In genomic region chr19:6062961-6063575, GRCh38 we compare ENCODE assay signal across 13 cellular contexts. TPM values are rescaled to one million over a fixed set of nuclear protein-coding genes. Genes with fewer than 3 reads are reported as not detected.
A peak's percentile ranks its signal among the peaks of the same experiment; 100 is the strongest.
DNase-seq lines count a peak whose midpoint lies in the region; ATAC-seq and TF ChIP-seq lines count a peak whose summit lies in the region.
"Had no signal": no experiment of that assay in that cellular context is flagged by ENCODE, and none has a peak within 500 bp of the region (broad histone marks: within the 10 kb centered on the region; RNA-seq: fewer than 3 reads in every experiment).

No MANE protein-coding gene starts in this region.

- no peak for TF ChIP-seq CTCF in CD14-positive monocyte (IDR thresholded peaks at IDR 0.05)
- TF ChIP-seq CTCF in RWPE2 (IDR thresholded peaks at IDR 0.05; ENCODE audit: poor library complexity, severe bottlenecking) = no peak
- no peak for TF ChIP-seq CTCF in esophagus muscularis mucosa (IDR thresholded peaks at IDR 0.05)
- TF ChIP-seq CTCF in psoas muscle (IDR thresholded peaks at IDR 0.05) = no peak

- H3K27me3 ChIP-seq in RWPE2 (ENCODE audit: insufficient read depth, poor library complexity, severe bottlenecking) (no peaks in the 10 kb centered on the region), esophagus muscularis mucosa (no peaks in the 10 kb centered on the region), psoas muscle (ENCODE audit: insufficient read depth in 3 of 3, low read length in 2 of 3) (peaks cover 0 to 32% (median 0%) of the 10 kb centered on the region in 3 donors)

- no peaks in the 10 kb centered on the region for H3K36me3 ChIP-seq in RWPE2 (ENCODE audit: low read depth)
- no peaks in the 10 kb centered on the region for H3K36me3 ChIP-seq in esophagus muscularis mucosa
- no peaks in the 10 kb centered on the region for H3K36me3 ChIP-seq in psoas muscle (ENCODE audit: insufficient read depth in 1 of 2, low read depth in 1 of 2)

- H3K9me3 ChIP-seq in RWPE2 (ENCODE audit: severe bottlenecking) (no peaks in the 10 kb centered on the region), esophagus muscularis mucosa (no peaks in the 10 kb centered on the region), psoas muscle (no peaks in the 10 kb centered on the region)

- H3K9me3 Mint-ChIP-seq in CD14-positive monocyte = peaks cover 0 to 3% (median 0%) of the 10 kb centered on the region in 7 donors
- H3K9me3 Mint-ChIP-seq: naive B cell had no signal

- no peak for TF ChIP-seq EP300 in esophagus muscularis mucosa (IDR thresholded peaks at IDR 0.05)

- peaks cover 65% of the 10 kb centered on the region for H3K4me1 ChIP-seq in RWPE2 (ENCODE audit: insufficient read depth, poor library complexity, severe bottlenecking)
- H3K4me1 ChIP-seq in esophagus muscularis mucosa = peaks cover 89 to 100% (median 100%) of the 10 kb centered on the region in 4 donors
- peaks cover 14% of the 10 kb centered on the region for H3K4me1 ChIP-seq in psoas muscle

- DNase-seq in CD14-positive monocyte (ENCODE audit: low spot score) (no peak), RWPE2 (ENCODE audit: low spot score) (no peak), esophagus muscularis mucosa (ENCODE audit: extremely low spot score) (no peak), psoas muscle (no peak), COR-L47 (lab: John Stamatoyannopoulos, UW) (no peak), NCI-H1092 treated with DMSO at 0.1 percent for 48 hours (lab: John Stamatoyannopoulos, UW) (no peak), dedifferentiated amniotic fluid mesenchymal stem cell (ENCODE audit: extremely low spot score) (no peak)
- DNase-seq: foreskin melanocyte, MM.1S, naive B cell had no signal

- no peak for ATAC-seq in RWPE2 (ENCODE audit: low read depth)
- no peak for ATAC-seq in psoas muscle
- no peak for ATAC-seq in GM19328 (IDR thresholded peaks at IDR 0.05; ENCODE audit: unreplicated experiment)

- H3K4me3 ChIP-seq in RWPE2 (ENCODE audit: severe bottlenecking) = no peak overlapping the region
- no peak overlapping the region for H3K4me3 ChIP-seq in esophagus muscularis mucosa
- no peak overlapping the region for H3K4me3 ChIP-seq in psoas muscle
- H3K4me3 ChIP-seq: smooth muscle cell had no signal

- peak overlapping the region; percentile 31 to 56 for H3K4me3 Mint-ChIP-seq in CD14-positive monocyte

- WGBS in esophagus muscularis mucosa = 83% methylated on average over 11 of the region's 17 CpGs
- 87 to 90% (median 89%) methylated on average over 17 of the region's 17 CpGs for WGBS in psoas muscle, 3 donors

- H3K4me1 Mint-ChIP-seq in CD14-positive monocyte = peaks cover 98% of the 10 kb centered on the region

- H3K27me3 Mint-ChIP-seq in CD14-positive monocyte (ENCODE audit: low read depth in 3 of 3) = peaks cover 0 to 19% (median 0%) of the 10 kb centered on the region in 3 donors

- peak overlapping the region; percentile 98 for H3K27ac ChIP-seq in RWPE2 (ENCODE audit: poor library complexity, severe bottlenecking)
- peak overlapping the region; percentile 92 to 94 (median 94) for H3K27ac ChIP-seq in esophagus muscularis mucosa (replicated peaks in 1 of 4)
- H3K27ac ChIP-seq in psoas muscle = peak overlapping the region; percentile 58
- H3K27ac ChIP-seq: VCaP had no signal

- peak overlapping the region; percentile 95 to 99 (median 99) for H3K27ac Mint-ChIP-seq in CD14-positive monocyte

- intact Hi-C loops in CD14-positive monocyte (cut with micrococcal nuclease) (no loop called here), esophagus muscularis mucosa (cut with DNase I) (no loop called here), psoas muscle (cut with DNase I) (no loop called here)

- H3K36me3 Mint-ChIP-seq in CD14-positive monocyte = peaks cover 16 to 41% of the 10 kb centered on the region in 2 donors
- H3K36me3 Mint-ChIP-seq: naive B cell had no signal

- no peak for TF ChIP-seq POLR2A in esophagus muscularis mucosa (IDR thresholded peaks at IDR 0.05; ENCODE audit: low read depth)

RNA-seq across cellular contexts. Expression of gene RFX2, which starts 47.2 kb away (rescaled TPM):
- 1 to 10 TPM; 5.7 to 8.7 TPM for polyA plus RNA-seq in CD14-positive monocyte
- 10 to 100 TPM; 25.5 to 49.9 (median 32.8) TPM for total RNA-seq in esophagus muscularis mucosa
- 1 to 10 TPM in 2 of 4 donors, under 1 TPM in 2; 0.71 to 2.1 (median 1.3) TPM for total RNA-seq in psoas muscle
- 1 to 10 TPM in 2 of 3 donors, under 1 TPM in 1; 0.58 to 1.5 (median 1.0) TPM for polyA plus RNA-seq in psoas muscle

Comparison
In these comparisons a context has a peak if more than half of its experiments do, and no peak if none do; other contexts are left out.
1. RNA of gene RFX2, which starts 47.2 kb away (total RNA-seq): 25.5 to 49.9 TPM in esophagus muscularis mucosa; 0.71 to 2.1 TPM in psoas muscle; every median in the first group is over 4 times any median in the second.
2. Peak in every context shown above with its lines, with median percentiles within 50 percentile points of each other: H3K27ac ChIP-seq.